ENCODE assay signal across 26 cellular contexts in the genomic region with DNA sequence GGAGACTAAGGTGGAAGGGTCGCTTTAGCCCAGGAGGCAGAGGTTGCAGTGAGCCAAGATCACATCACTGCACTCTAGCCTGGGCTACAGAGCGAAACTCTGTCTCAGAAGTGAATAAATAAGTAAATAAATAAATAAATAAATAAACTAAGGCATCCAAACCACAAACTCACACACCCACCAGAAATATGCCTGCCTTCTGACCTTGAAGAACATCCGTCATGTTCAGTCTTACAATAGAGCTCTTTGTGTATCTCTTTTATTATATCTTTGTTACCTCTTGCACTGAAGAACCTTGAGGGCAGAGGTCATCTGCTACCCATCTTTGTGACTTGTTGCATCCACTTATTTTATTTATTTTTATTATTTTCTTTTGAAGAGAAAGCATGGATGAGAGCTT.
"Had no signal": no experiment of that assay in that cellular context is flagged by ENCODE, and none has a peak within 500 bp of the region (broad histone marks: within the 10 kb centered on the region; RNA-seq: fewer than 3 reads in every experiment).

No MANE protein-coding gene starts in this region.

- H3K36me3 ChIP-seq: left ventricle myocardium inferior, neural progenitor cell, neutrophil, spleen, suprapubic skin, tibial nerve, uterus had no signal

- H3K9me3 ChIP-seq: left ventricle myocardium inferior, mucosa of descending colon, neutrophil, spleen, suprapubic skin, tibial nerve, uterus had no signal

- H3K4me1 Mint-ChIP-seq: immature natural killer cell; memory B cell; naive B cell; natural killer cell; nephron progenitor cell; neural progenitor cell; stimulated activated effector memory CD8-positive, alpha-beta T cell treated with anti-CD3 and anti-CD28 coated beads, Interleukin-12 subunit alpha, Interleukin-12 subunit beta, amount 100 ng/mL, for 72 hours had no signal

- H3K27ac ChIP-seq: left ventricle myocardium inferior, neural progenitor cell, neutrophil, spleen, suprapubic skin, tibial nerve, uterus had no signal

- H2AFZ ChIP-seq: neural progenitor cell had no signal

- H3K4me3 Mint-ChIP-seq: immature natural killer cell; memory B cell; naive B cell; natural killer cell; nephron progenitor cell; neural progenitor cell; stimulated activated effector memory CD8-positive, alpha-beta T cell treated with anti-CD3 and anti-CD28 coated beads, Interleukin-12 subunit alpha, Interleukin-12 subunit beta, amount 100 ng/mL, for 72 hours; stimulated activated naive CD8-positive, alpha-beta T cell treated with anti-CD3 and anti-CD28 coated beads, Interleukin-15, Interleukin-2, amounts not matched to agents 100 ng/mL and 50 ng/mL, for 24 hours; type B pancreatic cell had no signal

- H3K9me3 Mint-ChIP-seq: immature natural killer cell; memory B cell; natural killer cell; nephron progenitor cell; neural progenitor cell; stimulated activated effector memory CD8-positive, alpha-beta T cell treated with anti-CD3 and anti-CD28 coated beads, Interleukin-12 subunit alpha, Interleukin-12 subunit beta, amount 100 ng/mL, for 72 hours; stimulated activated naive CD8-positive, alpha-beta T cell treated with anti-CD3 and anti-CD28 coated beads, Interleukin-15, Interleukin-2, amounts not matched to agents 100 ng/mL and 50 ng/mL, for 24 hours; type B pancreatic cell had no signal

- H3K4me1 ChIP-seq: left ventricle myocardium inferior, neural progenitor cell, spleen, suprapubic skin, tibial nerve, uterus had no signal

- H3K27me3 ChIP-seq: neural progenitor cell, neutrophil, spleen, suprapubic skin, tibial nerve, uterus had no signal

- H3K4me3 ChIP-seq: left ventricle myocardium inferior, lung, mucosa of descending colon, neural progenitor cell, spleen, suprapubic skin, tibial nerve, uterus had no signal

- H3K27me3 Mint-ChIP-seq: memory B cell, naive B cell, progenitor cell of endocrine pancreas, type B pancreatic cell had no signal

- H3K9ac ChIP-seq: neural progenitor cell had no signal

- DNase-seq: hypothalamus; immature natural killer cell; kidney; left ventricle myocardium inferior; midbrain; mucosa of descending colon; naive B cell; natural killer cell; nephron progenitor cell; occipital lobe; right cardiac atrium; small intestine; spleen; stimulated activated CD4-positive, alpha-beta T cell treated with anti-CD3 and anti-CD28 coated beads, Interleukin-4, amount 100 ng/mL, for 24 hours; stimulated activated naive CD4-positive, alpha-beta T cell; uterus had no signal

- H3K36me3 Mint-ChIP-seq: immature natural killer cell; memory B cell; naive B cell; natural killer cell; neural progenitor cell; stimulated activated effector memory CD8-positive, alpha-beta T cell treated with anti-CD3 and anti-CD28 coated beads, Interleukin-12 subunit alpha, Interleukin-12 subunit beta, amount 100 ng/mL, for 72 hours; type B pancreatic cell had no signal

- H3K27ac Mint-ChIP-seq: immature natural killer cell; memory B cell; naive B cell; natural killer cell; nephron progenitor cell; neural progenitor cell; progenitor cell of endocrine pancreas; stimulated activated effector memory CD8-positive, alpha-beta T cell treated with anti-CD3 and anti-CD28 coated beads, Interleukin-12 subunit alpha, Interleukin-12 subunit beta, amount 100 ng/mL, for 72 hours; stimulated activated naive CD8-positive, alpha-beta T cell treated with anti-CD3 and anti-CD28 coated beads, Interleukin-15, Interleukin-2, amounts not matched to agents 100 ng/mL and 50 ng/mL, for 24 hours; type B pancreatic cell had no signal

- H3K4me2 ChIP-seq: neural progenitor cell had no signal
